In genomic region chr10:132479024-132479602, GRCh38 we compare ENCODE assay signal across 17 cellular contexts.
"Had no signal": no experiment of that assay in that cellular context is flagged by ENCODE, and none has a peak within 500 bp of the region (broad histone marks: within the 10 kb centered on the region; RNA-seq: fewer than 3 reads in every experiment).

No MANE protein-coding gene starts in this region.

- ATAC-seq: lower lobe of right lung; stimulated activated effector memory CD8-positive, alpha-beta T cell treated with anti-CD3 and anti-CD28 coated beads, Interleukin-12 subunit alpha, Interleukin-12 subunit beta, amount 100 ng/mL, for 72 hours had no signal

- DNase-seq: activated CD4-positive, alpha-beta T cell treated with anti-CD3 and anti-CD28 coated beads for 1 hour; activated CD4-positive, alpha-beta T cell treated with anti-CD3 and anti-CD28 coated beads, Interleukin-2, amount 50 U/mL, for 4 hours; adrenal gland; hypothalamus; kidney glomerular epithelial cell; nephron progenitor cell; stimulated activated CD4-positive, alpha-beta T cell treated with anti-CD3 and anti-CD28 coated beads, Interleukin-12 subunit alpha, Interleukin-12 subunit beta, amount 100 ng/mL, for 4 hours; stimulated activated CD4-positive, alpha-beta T cell treated with anti-CD3 and anti-CD28 coated beads, Interleukin-2, amount 100 ng/mL, for 24 hours; T-helper 1 cell; T1000; thyroid gland; uterus had no signal

- H3K27me3 ChIP-seq: cardiac muscle cell, esophagus muscularis mucosa, thyroid gland, uterus had no signal

- H3K36me3 ChIP-seq: adrenal gland, cardiac muscle cell, esophagus muscularis mucosa, lower lobe of right lung, thyroid gland, uterus had no signal

- H3K9me3 ChIP-seq: adrenal gland, esophagus muscularis mucosa, lower lobe of right lung, thyroid gland, uterus had no signal

- FAIRE-seq: colon had no signal

- H3K4me1 ChIP-seq: adrenal gland, lower lobe of right lung, uterus had no signal

- H3K27ac ChIP-seq: adrenal gland, cardiac muscle cell, lower lobe of right lung, thyroid gland had no signal

- H3K4me3 ChIP-seq: adrenal gland, cardiac muscle cell, esophagus muscularis mucosa, lower lobe of right lung, thyroid gland, uterus had no signal
